9 cellular contexts compared by ENCODE assay signal in the genomic region with DNA sequence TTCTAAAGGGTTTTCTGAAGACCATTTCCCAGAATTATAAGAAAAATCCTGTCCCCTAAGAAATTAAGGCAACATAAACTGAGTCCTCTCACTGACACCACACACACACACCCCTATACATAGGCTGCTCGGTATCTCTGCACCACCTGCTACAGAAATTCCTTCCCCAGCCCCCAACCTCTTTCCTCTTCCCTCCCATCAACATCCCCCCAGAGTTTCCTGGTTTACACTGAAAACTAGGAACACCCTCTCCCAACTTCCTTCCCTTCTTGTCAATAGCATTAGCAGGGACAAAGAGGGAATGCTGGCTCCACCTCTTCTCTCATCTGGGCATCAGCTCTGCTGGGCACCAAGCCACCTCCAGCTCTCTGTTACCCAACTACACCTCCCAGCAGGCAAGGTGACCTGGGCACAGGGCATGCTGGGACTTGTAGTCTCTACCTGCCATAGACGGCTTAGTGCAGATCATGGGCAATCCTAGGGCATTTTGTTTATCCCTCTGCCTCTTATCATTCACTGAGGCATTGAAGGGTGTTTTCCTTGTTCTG. TPM values are rescaled to one million over a fixed set of nuclear protein-coding genes. Genes with fewer than 3 reads are reported as not detected.
DNase-seq lines count a peak whose midpoint lies in the region; ATAC-seq, FAIRE-seq and TF ChIP-seq lines count a peak whose summit lies in the region.
"Had no signal": no experiment of that assay in that cellular context is flagged by ENCODE, and none has a peak within 500 bp of the region (broad histone marks: within the 10 kb centered on the region; RNA-seq: fewer than 3 reads in every experiment).

No MANE protein-coding gene starts in this region.

- TF ChIP-seq POLR2A in Peyer's patch (IDR thresholded peaks at IDR 0.05) (no peak), ovary (IDR thresholded peaks at IDR 0.05) (no peak)

- BruUV-seq in Calu3 (replicated peaks; lab: Mats Ljungman, UMichigan): no TSS peak

- H3K36me3 ChIP-seq in Peyer's patch (peaks cover 0 to 9% (median 0%) of the 10 kb centered on the region in 3 donors), ovary (no peaks in the 10 kb centered on the region)

- H3K9me3 Mint-ChIP-seq in Calu3 (ENCODE audit: low read depth, unreplicated experiment): no peaks in the 10 kb centered on the region
- H3K9me3 Mint-ChIP-seq in activated naive CD4-positive, alpha-beta T cell treated with anti-CD3 and anti-CD28 coated beads, Interleukin-2, amount 10 ng/mL, durations not matched to agents 7 days and 5 days: no peaks in the 10 kb centered on the region

- 6 to 7% (median 6%) methylated on average over 2 of the region's 2 CpGs for WGBS in ovary, 3 donors

- CTCF ChIA-PET in Calu3 (lab: Charles Lee): interaction anchor here (0.6 to 2.7 kb wide), 16 partner anchors 9 to 444 kb away, joined by 3 to 15 read pairs (median 6); a partner anchor contains a TSS
- CTCF ChIA-PET in activated naive CD4-positive, alpha-beta T cell treated with anti-CD3 and anti-CD28 coated beads, Interleukin-2, amount 10 ng/mL, durations not matched to agents 7 days and 5 days (lab: Charles Lee): interaction anchor here (0.9 to 11.2 kb wide), 20 partner anchors 8 to 382 kb away, joined by 3 to 237 read pairs (median 6); a partner anchor contains a TSS

- peaks cover 0 to 58% (median 3%) of the 10 kb centered on the region in 4 donors for H3K4me1 ChIP-seq in Peyer's patch
- peaks cover 37% of the 10 kb centered on the region for H3K4me1 ChIP-seq in ovary (ENCODE audit: insufficient read depth)

- intact Hi-C loops in Calu3 (cut with micrococcal nuclease; ENCODE audit: unreplicated experiment): loop anchor here (5.0 to 10.0 kb wide), 2 partner anchors 293 to 445 kb away; a partner anchor contains a TSS
- intact Hi-C loops in ovary (cut with DNase I): loop anchor here (1.0 to 5.0 kb wide), 3 partner anchors 84 to 85 kb away; no protein-coding TSS in a partner anchor

- no peak overlapping the region for H3K4me3 Mint-ChIP-seq in Calu3 (ENCODE audit: low read depth, unreplicated experiment)
- no peak overlapping the region for H3K4me3 Mint-ChIP-seq in activated naive CD4-positive, alpha-beta T cell treated with anti-CD3 and anti-CD28 coated beads, Interleukin-2, amount 10 ng/mL, durations not matched to agents 7 days and 5 days

- ATAC-seq in GM18511 (IDR thresholded peaks at IDR 0.05; ENCODE audit: unreplicated experiment): no peak

- H3K4me3 ChIP-seq in Peyer's patch (no peak overlapping the region), ovary (no peak overlapping the region)
- H3K4me3 ChIP-seq: HAP-1 had no signal

- H3K9me3 ChIP-seq in Peyer's patch (no peaks in the 10 kb centered on the region), ovary (no peaks in the 10 kb centered on the region)
- H3K9me3 ChIP-seq: HAP-1 had no signal

- H3K27me3 Mint-ChIP-seq in Calu3 (ENCODE audit: unreplicated experiment): no peaks in the 10 kb centered on the region
- H3K27me3 Mint-ChIP-seq in activated naive CD4-positive, alpha-beta T cell treated with anti-CD3 and anti-CD28 coated beads, Interleukin-2, amount 10 ng/mL, durations not matched to agents 7 days and 5 days: peaks cover 50% of the 10 kb centered on the region

- peak; percentile 89 for DNase-seq in Calu3
- DNase-seq in HTR-8/SVneo (ENCODE audit: insufficient read length, low spot score): peak; percentile 81
- DNase-seq in Peyer's patch: peak; percentile 73 to 91 (median 74)
- DNase-seq in activated naive CD4-positive, alpha-beta T cell treated with anti-CD3 and anti-CD28 coated beads, Interleukin-2, amount 10 ng/mL, durations not matched to agents 7 days and 5 days: peak; percentile 79
- peak; percentile 84 for DNase-seq in globus pallidus (ENCODE audit: low spot score)
- DNase-seq in ovary: peak; percentile 69 to 82 (median 81)
- DNase-seq in ureter (ENCODE audit: low spot score): peak; percentile 84

- FAIRE-seq in HTR-8/SVneo (lab: Jason Lieb, UNC): peak; percentile 77

- peak overlapping the region; percentile 25 to 71 (median 44) for H3K27ac ChIP-seq in Peyer's patch
- H3K27ac ChIP-seq in ovary: peak overlapping the region; percentile 39 to 59

- no peaks in the 10 kb centered on the region for H3K27me3 ChIP-seq in Peyer's patch
- no peaks in the 10 kb centered on the region for H3K27me3 ChIP-seq in ovary

- H3K36me3 Mint-ChIP-seq in Calu3 (ENCODE audit: insufficient read depth, unreplicated experiment): no peaks in the 10 kb centered on the region
- H3K36me3 Mint-ChIP-seq in activated naive CD4-positive, alpha-beta T cell treated with anti-CD3 and anti-CD28 coated beads, Interleukin-2, amount 10 ng/mL, durations not matched to agents 7 days and 5 days: no peaks in the 10 kb centered on the region

- TF ChIP-seq CTCF in Calu3 (IDR thresholded peaks at IDR 0.05; ENCODE audit: unreplicated experiment) (no peak), Peyer's patch (IDR thresholded peaks at IDR 0.05) (no peak), ovary (IDR thresholded peaks at IDR 0.05) (no peak)

- H3K27ac Mint-ChIP-seq in Calu3 (ENCODE audit: unreplicated experiment): peak overlapping the region; percentile 0
- no peak overlapping the region for H3K27ac Mint-ChIP-seq in activated naive CD4-positive, alpha-beta T cell treated with anti-CD3 and anti-CD28 coated beads, Interleukin-2, amount 10 ng/mL, durations not matched to agents 7 days and 5 days

- H3K4me1 Mint-ChIP-seq in Calu3 (ENCODE audit: low read depth, unreplicated experiment): peaks cover 36% of the 10 kb centered on the region
- H3K4me1 Mint-ChIP-seq in activated naive CD4-positive, alpha-beta T cell treated with anti-CD3 and anti-CD28 coated beads, Interleukin-2, amount 10 ng/mL, durations not matched to agents 7 days and 5 days: peaks cover 18% of the 10 kb centered on the region

- no peak for TF ChIP-seq EP300 in ovary (IDR thresholded peaks at IDR 0.05)

RNA-seq across cellular contexts. Expression of a gene that starts 15.7 kb away (rescaled TPM):
- total RNA-seq in Calu3 (2022): 4.0 and 6.7 TPM in 2 replicates
- total RNA-seq in Peyer's patch: 10 to 100 TPM; 16.3 to 94.9 (median 35.9) TPM
- 100 to 1,000 TPM; 122 to 407 (median 281) TPM for total RNA-seq in ovary
- 100 to 1,000 TPM; 226 to 253 TPM for polyA plus RNA-seq in ovary
- 177 TPM for total RNA-seq in ureter

RNA-seq across cellular contexts. Expression of a gene that starts 19.1 kb away (rescaled TPM):
- total RNA-seq in Calu3 (2022) (183 and 196 TPM in 2 replicates), Peyer's patch (100 to 1,000 TPM; 178 to 219 (median 191) TPM), ovary (100 to 1,000 TPM; 118 to 301 (median 207) TPM), ureter (295 TPM)
- 100 to 1,000 TPM in 1 of 2 donors, 10 to 100 TPM in 1; 58.3 to 129 TPM for polyA plus RNA-seq in ovary

RNA-seq across cellular contexts. Expression of a gene that starts 51.3 kb away (rescaled TPM):
- total RNA-seq in Calu3 (2022): 140 and 141 TPM in 2 replicates
- 100 to 1,000 TPM; 121 to 251 (median 204) TPM for total RNA-seq in Peyer's patch
- total RNA-seq in ovary: 10 to 100 TPM; 47.6 to 94.1 (median 74.1) TPM
- polyA plus RNA-seq in ovary: 100 to 1,000 TPM in 1 of 2 donors, 10 to 100 TPM in 1; 36.3 to 118 TPM
- 67.1 TPM for total RNA-seq in ureter
